Comparison of ENCODE assay signal across 2 cellular contexts in the genomic region with DNA sequence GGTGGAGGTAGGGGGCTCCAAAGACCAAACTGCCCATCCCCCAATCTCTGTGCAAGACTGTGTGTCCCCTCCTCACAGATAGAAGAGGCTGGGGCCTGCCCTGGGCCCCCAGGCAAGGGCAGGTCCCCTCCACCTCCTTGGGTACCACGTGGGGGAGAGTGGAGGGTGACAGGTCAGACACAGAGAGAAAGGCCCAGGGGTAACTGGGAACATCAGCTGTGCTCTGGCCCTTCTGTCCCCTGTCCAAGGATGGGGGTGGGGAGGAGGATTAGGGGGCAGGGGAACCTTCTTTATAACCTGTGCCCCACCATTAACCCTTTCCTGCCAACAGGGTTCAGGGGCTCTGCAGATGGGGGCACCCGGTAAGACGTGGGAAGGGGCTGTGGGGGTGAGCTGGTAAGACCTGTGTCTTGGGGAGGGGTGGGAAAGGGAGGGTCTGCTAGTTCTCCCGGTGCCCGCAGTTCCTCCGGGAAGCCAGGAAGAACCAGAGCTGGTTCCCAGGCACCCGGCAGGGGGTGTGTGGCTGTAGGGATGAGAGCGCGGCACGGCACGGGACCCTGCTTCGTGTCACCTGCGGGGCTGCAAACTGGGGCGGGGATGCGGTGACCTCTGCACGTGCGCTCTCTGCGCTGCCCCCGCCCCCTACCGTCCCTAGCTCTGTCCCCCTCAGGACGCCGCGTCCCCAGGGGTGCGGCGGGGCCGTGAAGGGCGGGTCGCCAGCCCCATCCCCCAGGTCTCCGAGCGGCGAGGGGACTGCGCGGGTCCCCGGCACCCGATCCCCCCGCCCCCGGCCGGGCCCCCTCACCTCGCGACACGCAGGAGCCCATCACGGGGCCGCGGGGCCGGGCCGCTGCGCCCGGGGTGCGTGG.
TF ChIP-seq lines count a peak whose summit lies in the region.

No MANE protein-coding gene starts in this region.

TF ChIP-seq in SK-N-SH, 30 proteins besides CTCF, POLR2A, EP300 and RAD21 (continued from another document):
- no peak for TF ChIP-seq ZBTB33 (IDR thresholded peaks at IDR 0.05; ENCODE audit: borderline replicate concordance, low read depth)
- no peak for TF ChIP-seq EZH2phosphoT487 (IDR thresholded peaks at IDR 0.05; ENCODE audit: borderline replicate concordance, low read depth)
- no peak for TF ChIP-seq TCF12 (IDR thresholded peaks at IDR 0.05)
- no peak for TF ChIP-seq RFX5 (IDR thresholded peaks at IDR 0.05; ENCODE audit: low read length)
- TF ChIP-seq USF2 (IDR thresholded peaks at IDR 0.05; ENCODE audit: borderline replicate concordance, low read depth, low read length): no peak
- TF ChIP-seq NFIC (IDR thresholded peaks at IDR 0.05; ENCODE audit: borderline replicate concordance): no peak
- TF ChIP-seq FOXJ3 (CRISPR knock-in tag; IDR thresholded peaks at IDR 0.05): no peak
- TF ChIP-seq GABPA (IDR thresholded peaks at IDR 0.05; ENCODE audit: low read depth): no peak
- no peak for TF ChIP-seq TAF1 (IDR thresholded peaks at IDR 0.05; ENCODE audit: borderline replicate concordance, low read depth, low read length)
- TF ChIP-seq, protein P1, sequence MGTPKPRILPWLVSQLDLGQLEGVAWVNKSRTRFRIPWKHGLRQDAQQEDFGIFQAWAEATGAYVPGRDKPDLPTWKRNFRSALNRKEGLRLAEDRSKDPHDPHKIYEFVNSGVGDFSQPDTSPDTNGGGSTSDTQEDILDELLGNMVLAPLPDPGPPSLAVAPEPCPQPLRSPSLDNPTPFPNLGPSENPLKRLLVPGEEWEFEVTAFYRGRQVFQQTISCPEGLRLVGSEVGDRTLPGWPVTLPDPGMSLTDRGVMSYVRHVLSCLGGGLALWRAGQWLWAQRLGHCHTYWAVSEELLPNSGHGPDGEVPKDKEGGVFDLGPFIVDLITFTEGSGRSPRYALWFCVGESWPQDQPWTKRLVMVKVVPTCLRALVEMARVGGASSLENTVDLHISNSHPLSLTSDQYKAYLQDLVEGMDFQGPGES (IDR thresholded peaks at IDR 0.05; ENCODE audit: low read depth, low read length): no peak

TF ChIP-seq in SK-N-SH treated with all-trans-retinoic acid at 6 μM for 48 hours, 23 proteins besides CTCF, POLR2A, EP300 and RAD21 (continued from another document):
- no peak for TF ChIP-seq GLIS3 (CRISPR knock-in tag; IDR thresholded peaks at IDR 0.05)
- no peak for TF ChIP-seq CREB5 (CRISPR knock-in tag; IDR thresholded peaks at IDR 0.05; ENCODE audit: low read depth)
- TF ChIP-seq SNAI2 (CRISPR knock-in tag; IDR thresholded peaks at IDR 0.05): no peak
